In genomic region chr1:149927535-149928387, GRCh38 we compare ENCODE assay signal across 1 cellular context.
TF ChIP-seq lines count a peak whose summit lies in the region.

Gene SF3B4, minus strand, starts transcription at chr1:149927803. Its CDS starts 44 bp downstream, at chr1:149927759.

TF ChIP-seq in GM12878, 131 proteins besides CTCF, POLR2A, EP300 and RAD21 (continued from another document and continues in another):
- TF ChIP-seq MLLT1 (IDR thresholded peaks at IDR 0.05) = peak; percentile 80
- TF ChIP-seq PRDM15 (CRISPR knock-in tag; IDR thresholded peaks at IDR 0.05) = no peak
- peak; percentile 68; the same call in 1 of the 2 replicates for TF ChIP-seq SREBF1 (IDR thresholded peaks at IDR 0.05; ENCODE audit: low read length)
- no peak for TF ChIP-seq MEF2B (IDR thresholded peaks at IDR 0.05; ENCODE audit: partially characterized antibody, poor library complexity, severe bottlenecking)
- no peak for TF ChIP-seq BMI1 (IDR thresholded peaks at IDR 0.05; ENCODE audit: borderline replicate concordance)
- peak; percentile 88 for TF ChIP-seq MTA2 (IDR thresholded peaks at IDR 0.05; ENCODE audit: low read depth)
- peak; percentile 54 for TF ChIP-seq NKRF (conservative IDR thresholded peaks at IDR 0.05)
- TF ChIP-seq ZNF687 (IDR thresholded peaks at IDR 0.05) = peak; percentile 74; the same call in 1 of the 2 replicates
- TF ChIP-seq ZNF592 (IDR thresholded peaks at IDR 0.05) = no peak
- TF ChIP-seq MYC (IDR thresholded peaks at IDR 0.05; ENCODE audit: insufficient read depth, insufficient read length, insufficient replicate concordance, low read length, severe bottlenecking) = no peak
- TF ChIP-seq NFIC (IDR thresholded peaks at IDR 0.05; ENCODE audit: low read depth, low read length) = no peak
- peak; percentile 45 for TF ChIP-seq E4F1 (IDR thresholded peaks at IDR 0.05; ENCODE audit: borderline replicate concordance, partially characterized antibody)
- peak; percentile 93 for TF ChIP-seq GATAD2B (conservative IDR thresholded peaks at IDR 0.05; ENCODE audit: low read depth)
- peak; percentile 70 for TF ChIP-seq SP1 (IDR thresholded peaks at IDR 0.05; ENCODE audit: low read depth, low read length)
- TF ChIP-seq PAX5 (IDR thresholded peaks at IDR 0.05; ENCODE audit: borderline replicate concordance, low read depth, low read length) = peak; percentile 99
- TF ChIP-seq ZNF384 (IDR thresholded peaks at IDR 0.05; ENCODE audit: borderline replicate concordance, low read depth, low read length) = no peak
- TF ChIP-seq CHD2 (IDR thresholded peaks at IDR 0.05; ENCODE audit: borderline replicate concordance, low read depth, low read length) = peak; percentile 79
- peak; percentile 81; the same call in 1 of the 2 replicates for TF ChIP-seq ASH2L (IDR thresholded peaks at IDR 0.05; ENCODE audit: borderline replicate concordance, low read depth)
- TF ChIP-seq NBN (IDR thresholded peaks at IDR 0.05) = peak; percentile 74
- TF ChIP-seq TBL1XR1 (IDR thresholded peaks at IDR 0.05; ENCODE audit: low read depth, low read length) = 0 out of 2 replicates have a peak, but pooled peaks have one; percentile 2
- 0 out of 2 replicates have a peak, but pooled peaks have one; percentile 75 for TF ChIP-seq PAX8 (IDR thresholded peaks at IDR 0.05)
- TF ChIP-seq ZZZ3 (IDR thresholded peaks at IDR 0.05; ENCODE audit: control insufficient read depth, insufficient read length, low read depth) = no peak
- peak; percentile 55; the same call in 1 of the 2 replicates for TF ChIP-seq ATF7 (IDR thresholded peaks at IDR 0.05; ENCODE audit: low read depth)
- TF ChIP-seq FOXK2 (IDR thresholded peaks at IDR 0.05) = no peak
- TF ChIP-seq FOXM1 (IDR thresholded peaks at IDR 0.05; ENCODE audit: low read depth, low read length) = no peak
- TF ChIP-seq NR2C1 (IDR thresholded peaks at IDR 0.05) = peak; percentile 99
- TF ChIP-seq BCLAF1 (IDR thresholded peaks at IDR 0.05) = no peak
- TF ChIP-seq BHLHE40 (IDR thresholded peaks at IDR 0.05; ENCODE audit: borderline replicate concordance in 1 of 2, low read depth in 2 of 2, low read length in 1 of 2) = peak in 1 of 2 experiments; percentile 37; a peak in 2 of 4 replicates
- no peak for TF ChIP-seq ATF3 (IDR thresholded peaks at IDR 0.05; ENCODE audit: borderline replicate concordance, extremely low read depth, low read depth, low read length)
- peak; percentile 68 for TF ChIP-seq HDAC6 (IDR thresholded peaks at IDR 0.05; ENCODE audit: unreplicated experiment)
- TF ChIP-seq RELB (IDR thresholded peaks at IDR 0.05; ENCODE audit: low read depth) = peak; percentile 89
- no peak for TF ChIP-seq IKZF2 (IDR thresholded peaks at IDR 0.05)
